15 cellular contexts compared by ENCODE assay signal in genomic region chr5:94469889-94470288, GRCh38.
DNase-seq lines count a peak whose midpoint lies in the region; TF ChIP-seq lines count a peak whose summit lies in the region.
"Had no signal": no experiment of that assay in that cellular context is flagged by ENCODE, and none has a peak within 500 bp of the region (broad histone marks: within the 10 kb centered on the region; RNA-seq: fewer than 3 reads in every experiment).

No MANE protein-coding gene starts in this region.

- no peaks in the 10 kb centered on the region for H3K9me3 ChIP-seq in sigmoid colon

- TF ChIP-seq EP300 in sigmoid colon (IDR thresholded peaks at IDR 0.05): no peak

- peaks cover 30% of the 10 kb centered on the region for H3K4me1 Mint-ChIP-seq in mesothelial cell of epicardium
- H3K4me1 Mint-ChIP-seq: stimulated activated memory B cell treated with anti-CD40 and anti-IgM and Interleukin-4, amounts not matched to agents 10 μg/mL and 1 μg/mL and 100 μg/mL, for 72 hours had no signal

- no peak overlapping the region for H3K27ac ChIP-seq in sigmoid colon
- H3K27ac ChIP-seq: hepatocyte had no signal

- TF ChIP-seq CTCF in AG10803 (conservative IDR thresholded peaks at IDR 0.05; ENCODE audit: low read length) (no peak), HFF-Myc (IDR thresholded peaks at IDR 0.05; ENCODE audit: low read depth, low read length, missing control alignments) (no peak), fibroblast of the aortic adventitia (IDR thresholded peaks at IDR 0.05; ENCODE audit: insufficient read depth, low read length) (no peak), mesothelial cell of epicardium (IDR thresholded peaks at IDR 0.05; ENCODE audit: unreplicated experiment) (no peak), sigmoid colon (IDR thresholded peaks at IDR 0.05) (no peak)

- no peaks in the 10 kb centered on the region for H3K27me3 ChIP-seq in sigmoid colon
- H3K27me3 ChIP-seq: hepatocyte had no signal

- peaks cover 2% of the 10 kb centered on the region for H3K27me3 Mint-ChIP-seq in mesothelial cell of epicardium (ENCODE audit: low read depth)
- H3K27me3 Mint-ChIP-seq: CD4-positive, alpha-beta T cell; stimulated activated memory B cell treated with anti-CD40 and anti-IgM and Interleukin-4, amounts not matched to agents 10 μg/mL and 1 μg/mL and 100 μg/mL, for 72 hours had no signal

- intact Hi-C loops in sigmoid colon (cut with DNase I): no loop called here

- H3K27ac Mint-ChIP-seq in mesothelial cell of epicardium: no peak overlapping the region
- H3K27ac Mint-ChIP-seq: CD4-positive, alpha-beta T cell; stimulated activated memory B cell treated with anti-CD40 and anti-IgM and Interleukin-4, amounts not matched to agents 10 μg/mL and 1 μg/mL and 100 μg/mL, for 72 hours had no signal

- no peaks in the 10 kb centered on the region for H3K36me3 ChIP-seq in sigmoid colon

- no peaks in the 10 kb centered on the region for H3K36me3 Mint-ChIP-seq in mesothelial cell of epicardium
- H3K36me3 Mint-ChIP-seq: stimulated activated memory B cell treated with anti-CD40 and anti-IgM and Interleukin-4, amounts not matched to agents 10 μg/mL and 1 μg/mL and 100 μg/mL, for 72 hours had no signal

- H3K4me3 ChIP-seq in AG10803 (ENCODE audit: low read length) (no peak overlapping the region), HFF-Myc (replicated peaks; ENCODE audit: low read depth, low read length) (no peak overlapping the region), fibroblast of the aortic adventitia (ENCODE audit: low read depth, low read length) (no peak overlapping the region), sigmoid colon (no peak overlapping the region)
- H3K4me3 ChIP-seq: hepatocyte had no signal

- H3K4me3 Mint-ChIP-seq in mesothelial cell of epicardium: no peak overlapping the region
- H3K4me3 Mint-ChIP-seq: CD4-positive, alpha-beta T cell; stimulated activated memory B cell treated with anti-CD40 and anti-IgM and Interleukin-4, amounts not matched to agents 10 μg/mL and 1 μg/mL and 100 μg/mL, for 72 hours had no signal

- H3K4me1 ChIP-seq in sigmoid colon: peaks cover 0 to 6% (median 2%) of the 10 kb centered on the region in 4 donors

- TF ChIP-seq POLR2A in sigmoid colon (IDR thresholded peaks at IDR 0.05): no peak

- peak; percentile 77 for DNase-seq in AG10803 (ENCODE audit: low read depth)
- peak; percentile 93 for DNase-seq in HFF-Myc (ENCODE audit: extremely low read depth, low read depth)
- peak; percentile 85 for DNase-seq in NCI-H69 (lab: John Stamatoyannopoulos, UW)
- peak; percentile 63 for DNase-seq in fibroblast of the aortic adventitia (ENCODE audit: low read depth)
- no peak for DNase-seq in hepatic stellate cell (ENCODE audit: low spot score)
- DNase-seq in mesothelial cell of epicardium (ENCODE audit: low spot score in 2 of 2, unreplicated experiment in 2 of 2): no peak
- no peak for DNase-seq in NCI-H526 treated with DMSO at 0.1 percent for 48 hours (lab: John Stamatoyannopoulos, UW)
- no peak for DNase-seq in sigmoid colon
- DNase-seq: activated CD8-positive, alpha-beta memory T cell treated with anti-CD3 and anti-CD28 coated beads, Interleukin-2, amount 50 U/mL, for 4 hours; CD4-positive, alpha-beta T cell; H7; NCI-H446 treated with DMSO at 0.1 percent for 48 hours; Right ventricle myocardium superior had no signal

- WGBS in sigmoid colon, 2 donors: 83 to 92% methylated on average over 4 of the region's 4 CpGs

- no peaks in the 10 kb centered on the region for H3K9me3 Mint-ChIP-seq in mesothelial cell of epicardium
- H3K9me3 Mint-ChIP-seq: CD4-positive, alpha-beta T cell; stimulated activated memory B cell treated with anti-CD40 and anti-IgM and Interleukin-4, amounts not matched to agents 10 μg/mL and 1 μg/mL and 100 μg/mL, for 72 hours had no signal

Comparison
In these comparisons a context has a peak if more than half of its experiments do, and no peak if none do; other contexts are left out.
1. DNase-seq: peak in AG10803 (single experiment), HFF-Myc (single experiment), NCI-H69 (single experiment) and fibroblast of the aortic adventitia (single experiment); none in hepatic stellate cell (single experiment), mesothelial cell of epicardium (0 of 2), NCI-H526 treated with DMSO at 0.1 percent for 48 hours (single experiment) and sigmoid colon (single experiment).